In the genomic region with DNA sequence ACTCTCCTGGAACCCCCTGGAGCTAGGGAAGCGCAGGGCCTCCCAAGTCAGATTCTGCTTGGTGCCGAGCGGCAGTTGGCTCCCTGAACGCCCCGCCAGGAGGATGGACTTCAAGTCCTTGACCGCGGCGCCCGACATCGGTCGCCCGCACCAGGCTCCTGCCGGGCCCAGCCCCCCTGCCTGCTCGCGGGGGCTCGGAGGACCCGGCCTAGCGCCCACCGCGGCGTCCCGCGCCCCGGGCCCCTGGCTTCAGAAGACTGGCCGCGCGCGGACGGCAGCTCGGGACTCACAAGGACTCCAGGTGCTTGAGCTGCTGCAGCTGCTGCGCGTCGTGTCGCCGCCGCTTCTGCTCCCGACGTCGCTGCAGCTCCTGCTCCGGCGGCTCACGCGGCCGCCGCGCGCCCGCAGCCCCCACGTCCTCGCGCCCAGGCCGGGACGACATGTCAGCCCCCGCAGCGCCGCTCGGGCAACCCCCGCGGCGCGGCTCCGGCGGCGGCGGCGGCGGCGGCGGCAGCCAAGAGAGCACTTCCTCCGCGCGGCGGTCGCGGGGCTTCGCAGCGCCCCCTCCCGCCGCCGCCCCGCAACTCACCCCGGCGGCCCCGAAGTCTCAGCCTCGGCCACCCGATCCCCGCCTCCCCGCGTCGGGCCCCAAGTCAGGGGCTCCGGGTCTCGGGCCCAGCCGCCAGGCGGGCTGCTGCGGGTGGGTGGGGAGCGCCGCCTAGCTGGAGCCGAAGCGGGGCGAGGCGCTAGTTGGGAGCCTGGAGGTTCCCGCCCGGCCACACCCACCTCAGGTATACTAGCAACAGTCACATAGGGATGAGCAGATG, we compare ENCODE assay signal across 8 cellular contexts. TPM values are rescaled to one million over a fixed set of nuclear protein-coding genes. Genes with fewer than 3 reads are reported as not detected.
A peak's percentile ranks its signal among the peaks of the same experiment; 100 is the strongest.
DNase-seq lines count a peak whose midpoint lies in the region; ATAC-seq and TF ChIP-seq lines count a peak whose summit lies in the region.

A gene with protein sequence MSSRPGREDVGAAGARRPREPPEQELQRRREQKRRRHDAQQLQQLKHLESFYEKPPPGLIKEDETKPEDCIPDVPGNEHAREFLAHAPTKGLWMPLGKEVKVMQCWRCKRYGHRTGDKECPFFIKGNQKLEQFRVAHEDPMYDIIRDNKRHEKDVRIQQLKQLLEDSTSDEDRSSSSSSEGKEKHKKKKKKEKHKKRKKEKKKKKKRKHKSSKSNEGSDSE (minus strand): TSS at position 474 of the 827 bp plus-strand sequence. CDS start 32 bp downstream, at position 442.

- peak within 1 kb of the TSS; percentile 91 for H3K4me3 Mint-ChIP-seq in activated T-helper 1 cell treated with anti-CD3 and anti-CD28 coated beads, Interleukin-12 subunit alpha, Interleukin-12 subunit beta, Interleukin-2, Interleukin-4 antibody, amounts not matched to agents 30 ng/mL and 10 ng/mL and 1 ng/mL, durations not matched to agents 14 hours and 24 hours and 36 hours
- peak within 1 kb of the TSS; percentile 89 for H3K4me3 Mint-ChIP-seq in neural progenitor cell

- peak within 1 kb of the TSS; percentile 85 for H2AFZ ChIP-seq in neural progenitor cell (replicated peaks)

- no peak for TF ChIP-seq RAD21 in Ishikawa (IDR thresholded peaks at IDR 0.05; ENCODE audit: low read depth)

- no peaks in the 10 kb centered on the region for H3K9me3 Mint-ChIP-seq in activated T-helper 1 cell treated with anti-CD3 and anti-CD28 coated beads, Interleukin-12 subunit alpha, Interleukin-12 subunit beta, Interleukin-2, Interleukin-4 antibody, amounts not matched to agents 30 ng/mL and 10 ng/mL and 1 ng/mL, durations not matched to agents 14 hours and 24 hours and 36 hours
- no peaks in the 10 kb centered on the region for H3K9me3 Mint-ChIP-seq in neural progenitor cell

- H3K4me1 ChIP-seq in neural progenitor cell (peaks cover 6% of the 10 kb centered on the region), stomach smooth muscle (ENCODE audit: control insufficient read depth, insufficient read depth, low read length) (peaks cover 20% of the 10 kb centered on the region)

- H3K9ac ChIP-seq in neural progenitor cell (peak within 1 kb of the TSS; percentile 75), stomach smooth muscle (ENCODE audit: low read length in 2 of 2) (peak within 1 kb of the TSS; percentile 76 to 80)

- H3K27ac ChIP-seq in neural progenitor cell (no peak within 1 kb of the TSS), stomach smooth muscle (ENCODE audit: low read length) (peak within 1 kb of the TSS; percentile 18)

- peaks cover 34% of the 10 kb centered on the region for H3K4me1 Mint-ChIP-seq in activated T-helper 1 cell treated with anti-CD3 and anti-CD28 coated beads, Interleukin-12 subunit alpha, Interleukin-12 subunit beta, Interleukin-2, Interleukin-4 antibody, amounts not matched to agents 30 ng/mL and 10 ng/mL and 1 ng/mL, durations not matched to agents 14 hours and 24 hours and 36 hours (ENCODE audit: low read depth)
- peaks cover 15% of the 10 kb centered on the region for H3K4me1 Mint-ChIP-seq in neural progenitor cell

- H3K4me2 ChIP-seq in neural progenitor cell, result peak within 1 kb of the TSS; percentile 83

- ATAC-seq in GM21529 (IDR thresholded peaks at IDR 0.05; ENCODE audit: unreplicated experiment), result peak; percentile 85

- intact Hi-C loops in activated T-helper 1 cell treated with anti-CD3 and anti-CD28 coated beads, Interleukin-12 subunit alpha, Interleukin-12 subunit beta, Interleukin-2, Interleukin-4 antibody, amounts not matched to agents 30 ng/mL and 10 ng/mL and 1 ng/mL, durations not matched to agents 14 hours and 24 hours and 36 hours (cut with micrococcal nuclease), result loop anchor here (1.0 to 2.0 kb wide), 7 partner anchors 20 to 618 kb away; a partner anchor contains a TSS

- DNase-seq in DMS79 treated with DMSO at 0.1 percent for 48 hours (lab: John Stamatoyannopoulos, UW), result peak; percentile 59
- peak; percentile 84 for DNase-seq in RPMI8226
- DNase-seq in activated T-helper 1 cell treated with anti-CD3 and anti-CD28 coated beads, Interleukin-12 subunit alpha, Interleukin-12 subunit beta, Interleukin-2, Interleukin-4 antibody, amounts not matched to agents 30 ng/mL and 10 ng/mL and 1 ng/mL, durations not matched to agents 14 hours and 24 hours and 36 hours (ENCODE audit: low spot score), result peak; percentile 72
- DNase-seq in fibroblast of villous mesenchyme (ENCODE audit: low read depth), result peak; percentile 65
- peak; percentile 95 for DNase-seq in neural progenitor cell (ENCODE audit: low spot score)

- peaks cover 21% of the 10 kb centered on the region for H3K27me3 Mint-ChIP-seq in activated T-helper 1 cell treated with anti-CD3 and anti-CD28 coated beads, Interleukin-12 subunit alpha, Interleukin-12 subunit beta, Interleukin-2, Interleukin-4 antibody, amounts not matched to agents 30 ng/mL and 10 ng/mL and 1 ng/mL, durations not matched to agents 14 hours and 24 hours and 36 hours (ENCODE audit: insufficient read depth)
- H3K27me3 Mint-ChIP-seq in neural progenitor cell (ENCODE audit: insufficient read depth, low read depth), result peaks cover 7% of the 10 kb centered on the region

- H3K4me3 ChIP-seq in fibroblast of villous mesenchyme (ENCODE audit: low read depth, low read length) (peak within 1 kb of the TSS; percentile 80), neural progenitor cell (peak within 1 kb of the TSS; percentile 100), stomach smooth muscle (ENCODE audit: low read length in 2 of 2) (peak within 1 kb of the TSS; percentile 78 to 85)

- peaks cover 49% of the 10 kb centered on the region for H3K79me2 ChIP-seq in neural progenitor cell (ENCODE audit: low read depth)

- TF ChIP-seq EP300 in Ishikawa (IDR thresholded peaks at IDR 0.05; ENCODE audit: borderline replicate concordance), result peak; percentile 37; the same call in 1 of the 2 replicates

- peaks cover 19% of the 10 kb centered on the region for H3K27me3 ChIP-seq in neural progenitor cell
- H3K27me3 ChIP-seq in stomach smooth muscle (ENCODE audit: control insufficient read depth in 1 of 2, insufficient read depth in 2 of 2, low read length in 2 of 2), result no peaks in the 10 kb centered on the region

- H4K20me1 ChIP-seq in neural progenitor cell (ENCODE audit: low read depth), result peaks cover 42% of the 10 kb centered on the region

- TF ChIP-seq CTCF in fibroblast of villous mesenchyme (IDR thresholded peaks at IDR 0.05; ENCODE audit: insufficient read depth, low read depth, low read length) (peak; percentile 41), neural progenitor cell (IDR thresholded peaks at IDR 0.05) (peak; percentile 67)

- H3K9me3 ChIP-seq in neural progenitor cell (ENCODE audit: low read depth) (no peaks in the 10 kb centered on the region), stomach smooth muscle (ENCODE audit: control insufficient read depth in 2 of 2, low read length in 2 of 2) (no peaks in the 10 kb centered on the region)

- H3K36me3 Mint-ChIP-seq in activated T-helper 1 cell treated with anti-CD3 and anti-CD28 coated beads, Interleukin-12 subunit alpha, Interleukin-12 subunit beta, Interleukin-2, Interleukin-4 antibody, amounts not matched to agents 30 ng/mL and 10 ng/mL and 1 ng/mL, durations not matched to agents 14 hours and 24 hours and 36 hours (ENCODE audit: low read depth), result no peaks in the 10 kb centered on the region
- no peaks in the 10 kb centered on the region for H3K36me3 Mint-ChIP-seq in neural progenitor cell

- H3K36me3 ChIP-seq in neural progenitor cell, result no peaks in the 10 kb centered on the region
- H3K36me3 ChIP-seq in stomach smooth muscle (ENCODE audit: control insufficient read depth in 2 of 2, insufficient read depth in 2 of 2, low read length in 2 of 2), result no peaks in the 10 kb centered on the region

- peaks cover 4% of the 10 kb centered on the region for H3F3A ChIP-seq in neural progenitor cell (ENCODE audit: low read depth)

- H3K27ac Mint-ChIP-seq in activated T-helper 1 cell treated with anti-CD3 and anti-CD28 coated beads, Interleukin-12 subunit alpha, Interleukin-12 subunit beta, Interleukin-2, Interleukin-4 antibody, amounts not matched to agents 30 ng/mL and 10 ng/mL and 1 ng/mL, durations not matched to agents 14 hours and 24 hours and 36 hours, result peak within 1 kb of the TSS; percentile 42
- peak within 1 kb of the TSS; percentile 8 for H3K27ac Mint-ChIP-seq in neural progenitor cell

TF ChIP-seq in Ishikawa, 13 proteins besides CTCF, POLR2A, EP300 and RAD21 (continues in another document):
- TF ChIP-seq YY1 (IDR thresholded peaks at IDR 0.05; ENCODE audit: low read depth), result no peak
- TF ChIP-seq FOXM1 (IDR thresholded peaks at IDR 0.05; ENCODE audit: borderline replicate concordance, low read depth), result no peak
- TF ChIP-seq, protein P1, sequence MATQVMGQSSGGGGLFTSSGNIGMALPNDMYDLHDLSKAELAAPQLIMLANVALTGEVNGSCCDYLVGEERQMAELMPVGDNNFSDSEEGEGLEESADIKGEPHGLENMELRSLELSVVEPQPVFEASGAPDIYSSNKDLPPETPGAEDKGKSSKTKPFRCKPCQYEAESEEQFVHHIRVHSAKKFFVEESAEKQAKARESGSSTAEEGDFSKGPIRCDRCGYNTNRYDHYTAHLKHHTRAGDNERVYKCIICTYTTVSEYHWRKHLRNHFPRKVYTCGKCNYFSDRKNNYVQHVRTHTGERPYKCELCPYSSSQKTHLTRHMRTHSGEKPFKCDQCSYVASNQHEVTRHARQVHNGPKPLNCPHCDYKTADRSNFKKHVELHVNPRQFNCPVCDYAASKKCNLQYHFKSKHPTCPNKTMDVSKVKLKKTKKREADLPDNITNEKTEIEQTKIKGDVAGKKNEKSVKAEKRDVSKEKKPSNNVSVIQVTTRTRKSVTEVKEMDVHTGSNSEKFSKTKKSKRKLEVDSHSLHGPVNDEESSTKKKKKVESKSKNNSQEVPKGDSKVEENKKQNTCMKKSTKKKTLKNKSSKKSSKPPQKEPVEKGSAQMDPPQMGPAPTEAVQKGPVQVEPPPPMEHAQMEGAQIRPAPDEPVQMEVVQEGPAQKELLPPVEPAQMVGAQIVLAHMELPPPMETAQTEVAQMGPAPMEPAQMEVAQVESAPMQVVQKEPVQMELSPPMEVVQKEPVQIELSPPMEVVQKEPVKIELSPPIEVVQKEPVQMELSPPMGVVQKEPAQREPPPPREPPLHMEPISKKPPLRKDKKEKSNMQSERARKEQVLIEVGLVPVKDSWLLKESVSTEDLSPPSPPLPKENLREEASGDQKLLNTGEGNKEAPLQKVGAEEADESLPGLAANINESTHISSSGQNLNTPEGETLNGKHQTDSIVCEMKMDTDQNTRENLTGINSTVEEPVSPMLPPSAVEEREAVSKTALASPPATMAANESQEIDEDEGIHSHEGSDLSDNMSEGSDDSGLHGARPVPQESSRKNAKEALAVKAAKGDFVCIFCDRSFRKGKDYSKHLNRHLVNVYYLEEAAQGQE (IDR thresholded peaks at IDR 0.05; ENCODE audit: low read depth), result no peak
- no peak for TF ChIP-seq EGR1 (IDR thresholded peaks at IDR 0.05)

RNA-seq across cellular contexts. Expression of the gene that starts here (rescaled TPM):
- total RNA-seq in activated T-helper 1 cell treated with anti-CD3 and anti-CD28 coated beads, Interleukin-12 subunit alpha, Interleukin-12 subunit beta, Interleukin-2, Interleukin-4 antibody, amounts not matched to agents 30 ng/mL and 10 ng/mL and 1 ng/mL, durations not matched to agents 14 hours and 24 hours and 36 hours, result 22.6 and 23.6 TPM in 2 replicates
- total RNA-seq in fibroblast of villous mesenchyme (8.2 and 10.3 TPM in 2 replicates), neural progenitor cell (ENCODE audit: low replicate concordance) (11.0 and 29.4 TPM in 2 replicates)
